Comparison of ENCODE assay signal across 8 cellular contexts in the genomic region with DNA sequence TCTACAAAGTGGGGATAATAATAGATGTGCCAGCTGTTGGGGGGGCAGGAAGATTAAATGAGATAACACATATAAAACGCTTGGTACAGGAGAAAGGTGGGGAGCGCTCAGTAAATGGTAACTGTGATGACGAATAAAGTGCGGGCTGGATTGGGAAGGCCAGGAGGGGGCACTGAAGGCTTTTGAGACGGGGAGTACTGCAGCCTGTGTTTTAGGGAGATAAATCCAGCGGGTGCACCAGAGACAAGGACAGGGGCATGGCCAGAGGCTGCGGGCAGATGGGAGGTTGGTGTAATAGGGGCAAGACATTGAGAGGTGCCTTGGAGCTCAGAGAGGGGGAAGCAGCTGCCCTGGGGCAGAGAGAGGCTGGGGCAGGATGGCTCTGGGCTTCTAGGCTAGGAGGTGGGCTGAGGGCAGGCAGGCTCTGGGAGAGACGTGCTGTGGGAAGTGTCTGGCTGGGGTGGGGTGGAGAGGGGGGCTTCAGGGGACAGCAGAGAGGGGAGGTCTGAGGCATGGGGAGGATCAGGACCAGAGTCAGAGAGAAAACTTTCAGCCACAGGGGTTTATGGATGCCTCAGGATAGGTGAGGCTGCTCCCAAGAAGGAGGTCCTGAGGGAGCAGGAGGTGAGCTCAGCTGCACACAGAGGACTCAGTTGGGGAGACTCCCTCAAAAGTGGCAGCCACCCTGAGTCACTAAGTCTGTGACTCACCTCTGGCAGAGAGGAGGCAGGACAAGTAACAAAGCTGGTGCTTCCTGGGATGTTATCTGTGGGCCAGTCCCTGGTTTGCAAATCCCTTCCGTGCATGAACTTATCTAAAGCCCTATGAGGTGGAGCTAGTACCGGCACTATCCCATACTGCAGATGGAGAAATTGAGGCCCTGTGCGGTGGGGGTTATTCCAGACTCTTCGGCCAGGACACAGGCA. TPM values are rescaled to one million over a fixed set of nuclear protein-coding genes. Genes with fewer than 3 reads are reported as not detected.
DNase-seq lines count a peak whose midpoint lies in the region; ATAC-seq, FAIRE-seq and TF ChIP-seq lines count a peak whose summit lies in the region.

No MANE protein-coding gene starts in this region.

- peaks cover 17 to 36% of the 10 kb centered on the region in 2 experiments; a peak in 4 of 5 replicates for H3K4me1 ChIP-seq in K562 (replicated peaks in 1 of 2; ENCODE audit: control insufficient read depth in 2 of 2, insufficient read depth in 2 of 2, low read length in 2 of 2)

- no peaks in the 10 kb centered on the region for H3K9me3 ChIP-seq in K562 (replicated peaks; ENCODE audit: control insufficient read depth, insufficient read depth, low read depth, low read length)

- TF ChIP-seq RAD21 in K562 (CRISPR knock-in tag; conservative IDR thresholded peaks at IDR 0.05 in 1 of 2, IDR thresholded peaks at IDR 0.05 in 1 of 2), result peak; percentile 39 to 58; a peak in 3 of 4 replicates

- H3K4me3 ChIP-seq in K562, result no peak overlapping the region

- no peak overlapping the region for H3K4me2 ChIP-seq in K562 (ENCODE audit: insufficient read depth, low read length)

- H3K27ac Mint-ChIP-seq in HFFc6 (peak overlapping the region; percentile 100), T-cell (peak overlapping the region; percentile 12 to 39)

- H3K27me3 Mint-ChIP-seq in HFFc6 (ENCODE audit: insufficient read depth) (peaks cover 6% of the 10 kb centered on the region; the same call in 1 of the 2 replicates), T-cell (no peaks in the 10 kb centered on the region)

- CTCF ChIA-PET in T-cell (lab: Charles Lee) (interaction anchor here (0.6 to 3.7 kb wide), 12 partner anchors 10 to 157 kb away, joined by 3 to 29 read pairs (median 4); no protein-coding TSS in a partner anchor), K562 (lab: Yijun Ruan, JAX; ENCODE audit: low intra/inter-chr PET ratio) (interaction anchor here (0.6 to 3.6 kb wide), 4 partner anchors 48 to 104 kb away, joined by 4 to 27 read pairs (median 11); no protein-coding TSS in a partner anchor)

- peak overlapping the region; percentile 84; the same call in 1 of the 2 replicates for H2AFZ ChIP-seq in K562 (ENCODE audit: low read depth, low read length)

- DNase-seq in ACHN (peak; percentile 87), HFFc6 (peak; percentile 95), T-cell (no peak), K562 (ENCODE audit: extremely low read depth in 1 of 4, low spot score in 3 of 4) (peak; percentile 55 to 72 (median 68)), kidney glomerular epithelial cell (lab: John Stamatoyannopoulos, UW) (peak; percentile 87)
- peak; percentile 29 for DNase-seq in stimulated activated CD8-positive, alpha-beta memory T cell treated with anti-CD3 and anti-CD28 coated beads, Interleukin-12 subunit alpha, Interleukin-12 subunit beta, amount 100 ng/mL, for 1 hour (ENCODE audit: low read depth)

- 18% methylated on average over 12 of the region's 12 CpGs for WGBS in K562 (ENCODE audit: insufficient coverage, low coverage, missing lambda C conversion rate)

- ATAC-seq in T-cell (replicated peaks in 1 of 4), result peak in 3 of 4 experiments; percentile 20 to 32 (median 26)
- peak; percentile 69 for ATAC-seq in K562
- no peak for ATAC-seq in HG02852 (IDR thresholded peaks at IDR 0.05; ENCODE audit: unreplicated experiment)
- no peak for ATAC-seq in GM18868 (IDR thresholded peaks at IDR 0.05; ENCODE audit: unreplicated experiment)

- POLR2A ChIA-PET in T-cell (lab: Charles Lee), result interaction anchor here in 1 of 2 donors (0.6 kb wide), 1 partner anchor 69 kb away, joined by 7 read pairs; no protein-coding TSS in a partner anchor
- POLR2A ChIA-PET in K562 (lab: Yijun Ruan, JAX), result interaction anchor here (0.7 to 1.2 kb wide), 5 partner anchors 17 to 180 kb away, joined by 3 to 5 read pairs (median 4); no protein-coding TSS in a partner anchor

- in situ Hi-C loops in ACHN (cut with HindIII; ENCODE audit: low pct_ligation_motif_present, low pct_unique_long_range_greater_than_20kb, low sequenced_read_pairs), result no loop called here
- in situ Hi-C loops in K562 (cut with MboI), result loop anchor here (5.0 kb wide), 1 partner anchor 61 kb away; no protein-coding TSS in a partner anchor

- no peaks in the 10 kb centered on the region for H4K20me1 ChIP-seq in K562 (replicated peaks; ENCODE audit: control insufficient read depth, insufficient read depth, low read length)

- FAIRE-seq in K562 (lab: Jason Lieb, UNC), result peak; percentile 80

- no peaks in the 10 kb centered on the region for H3K36me3 ChIP-seq in K562 (ENCODE audit: control insufficient read depth, insufficient read depth, low read length)

- intact Hi-C loops in K562 (cut with micrococcal nuclease), result loop anchor here (1.0 to 5.0 kb wide), 3 partner anchors 64 to 171 kb away; partner anchors contain the start of gene PDE6D

- H3K27me3 ChIP-seq in K562 (ENCODE audit: control insufficient read depth in 2 of 2, insufficient read depth in 2 of 2, low read length in 2 of 2), result peaks cover 0 to 4% of the 10 kb centered on the region in 2 experiments; a peak in 1 of 5 replicates

- H3K4me3 Mint-ChIP-seq in HFFc6 (peak overlapping the region; percentile 62), T-cell (peak overlapping the region in 2 of 3 donors; percentile 28 to 76)

- no peak for TF ChIP-seq POLR2A in K562 (conservative IDR thresholded peaks at IDR 0.05)

- no peaks in the 10 kb centered on the region for H3K79me2 ChIP-seq in K562 (ENCODE audit: control insufficient read depth, insufficient read depth, low read length)

- no peak overlapping the region for H3K27ac ChIP-seq in K562 (ENCODE audit: extremely low read depth, low read depth, low read length)

- H3K9me3 Mint-ChIP-seq in HFFc6 (no peaks in the 10 kb centered on the region), T-cell (no peaks in the 10 kb centered on the region)

- H3K4me1 Mint-ChIP-seq in HFFc6 (ENCODE audit: low read depth) (peaks cover 29% of the 10 kb centered on the region), T-cell (peaks cover 29 to 37% (median 32%) of the 10 kb centered on the region in 3 donors)

- peak overlapping the region in 1 of 2 experiments; percentile 77; a peak in 1 of 4 replicates for H3K9ac ChIP-seq in K562 (ENCODE audit: insufficient read depth in 1 of 2, low read depth in 2 of 2, low read length in 2 of 2)

- TF ChIP-seq CTCF in HFFc6 (IDR thresholded peaks at IDR 0.05), result no peak; the same call in none of the 2 replicates
- peak; percentile 53 to 62 (median 57) for TF ChIP-seq CTCF in K562 (IDR thresholded peaks at IDR 0.05 in 2 of 3, conservative IDR thresholded peaks at IDR 0.05 in 1 of 3; ENCODE audit: insufficient read depth in 2 of 3, low read depth in 1 of 3, low read length in 3 of 3)

- H3K36me3 Mint-ChIP-seq in HFFc6 (ENCODE audit: low read depth) (no peaks in the 10 kb centered on the region), T-cell (no peaks in the 10 kb centered on the region)

- no peak for TF ChIP-seq EP300 in K562 (IDR thresholded peaks at IDR 0.05; ENCODE audit: low read length)

- no TSS peak for BruUV-seq in K562 (replicated peaks; lab: Mats Ljungman, UMichigan)

- H3K9me1 ChIP-seq in K562 (ENCODE audit: control insufficient read depth, insufficient read depth, low read length), result no peaks in the 10 kb centered on the region

TF ChIP-seq in K562, 482 proteins besides CTCF, POLR2A, EP300 and RAD21 (continues in another document):
- TF ChIP-seq DPF2 (IDR thresholded peaks at IDR 0.05) (peak; percentile 67), CHD2 (IDR thresholded peaks at IDR 0.05; ENCODE audit: low read depth, low read length) (no peak), SMAD1 (IDR thresholded peaks at IDR 0.05; ENCODE audit: low read depth, low read length, partially characterized antibody) (no peak), ZNF431 (CRISPR knock-in tag; IDR thresholded peaks at IDR 0.05) (no peak), DMBX1 (CRISPR knock-in tag; IDR thresholded peaks at IDR 0.05; ENCODE audit: borderline replicate concordance) (no peak), C11orf30 (IDR thresholded peaks at IDR 0.05; ENCODE audit: low read depth) (no peak), ARID1B (IDR thresholded peaks at IDR 0.05) (peak; percentile 41; the same call in 1 of the 2 replicates), FIP1L1 (IDR thresholded peaks at IDR 0.05; ENCODE audit: low read depth, low read length, poor library complexity, severe bottlenecking) (no peak)
- TF ChIP-seq, protein P1, sequence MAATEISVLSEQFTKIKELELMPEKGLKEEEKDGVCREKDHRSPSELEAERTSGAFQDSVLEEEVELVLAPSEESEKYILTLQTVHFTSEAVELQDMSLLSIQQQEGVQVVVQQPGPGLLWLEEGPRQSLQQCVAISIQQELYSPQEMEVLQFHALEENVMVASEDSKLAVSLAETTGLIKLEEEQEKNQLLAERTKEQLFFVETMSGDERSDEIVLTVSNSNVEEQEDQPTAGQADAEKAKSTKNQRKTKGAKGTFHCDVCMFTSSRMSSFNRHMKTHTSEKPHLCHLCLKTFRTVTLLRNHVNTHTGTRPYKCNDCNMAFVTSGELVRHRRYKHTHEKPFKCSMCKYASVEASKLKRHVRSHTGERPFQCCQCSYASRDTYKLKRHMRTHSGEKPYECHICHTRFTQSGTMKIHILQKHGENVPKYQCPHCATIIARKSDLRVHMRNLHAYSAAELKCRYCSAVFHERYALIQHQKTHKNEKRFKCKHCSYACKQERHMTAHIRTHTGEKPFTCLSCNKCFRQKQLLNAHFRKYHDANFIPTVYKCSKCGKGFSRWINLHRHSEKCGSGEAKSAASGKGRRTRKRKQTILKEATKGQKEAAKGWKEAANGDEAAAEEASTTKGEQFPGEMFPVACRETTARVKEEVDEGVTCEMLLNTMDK (IDR thresholded peaks at IDR 0.05; ENCODE audit: borderline replicate concordance, insufficient read depth, low read depth, low read length, poor library complexity, severe bottlenecking), result no peak

RNA-seq across cellular contexts. Expression of gene TEX44, which starts 18.9 kb away (rescaled TPM):
- total RNA-seq in HFFc6 (2021; fragmentation: NEBNext Ultra II Directional; extraction: Animal tissue kit (Norgen Biotek cat#: 25700)), result not detected
- total RNA-seq in T-cell, result not detected
- not detected in 2 replicates for total RNA-seq in K562 (2011; cell fraction: chromatin; rRNA removed; ENCODE audit: low replicate concordance)
- not detected in 2 replicates for total RNA-seq in K562 (2011; cell fraction: nucleolus; rRNA removed)
- total RNA-seq in K562 (2011; cell fraction: nucleoplasm; rRNA removed), result not detected in 2 replicates
- total RNA-seq in K562 (2014; rRNA removed), result not detected in 2 replicates
- total RNA-seq in K562 (2014; rRNA removed; fragmentation: Illumina TruSeq; extraction: Trizol), result not detected in 2 replicates
- total RNA-seq in K562 (2015; rRNA removed; fragmentation: Illumina TruSeq; extraction: Trizol), result not detected in 2 replicates
- not detected in 2 replicates for total RNA-seq in K562 (2021)
- not detected in 2 replicates for polyA plus RNA-seq in K562 (2011; rRNA removed)
- not detected in 2 replicates for polyA plus RNA-seq in K562 (2011; cell fraction: cytosol; rRNA removed)
- not detected in 2 replicates for polyA plus RNA-seq in K562 (2011; cell fraction: nucleus; rRNA removed)
- polyA plus RNA-seq in K562 (2012), result not detected in 2 replicates
- not detected in 2 replicates for polyA plus RNA-seq in K562 (2014; fragmentation: Illumina TruSeq; extraction: Trizol)
- not detected for polyA plus RNA-seq in K562 (2014; fragmentation: Nextera tagmentation; extraction: Ambion mirVana)
- not detected in 2 replicates for polyA plus RNA-seq in K562 (2014; rRNA removed)
- polyA minus RNA-seq in K562 (2011; rRNA and poly(A)+ RNA removed), result not detected in 2 replicates
- not detected in 2 replicates for polyA minus RNA-seq in K562 (2011; cell fraction: cytosol; rRNA and poly(A)+ RNA removed)
- polyA minus RNA-seq in K562 (2011; cell fraction: nucleus; rRNA and poly(A)+ RNA removed), result not detected in 2 replicates

Comparison
In these comparisons a context has a peak if more than half of its experiments do, and no peak if none do; other contexts are left out.
1. DNase-seq: peak in ACHN (single experiment), HFFc6 (single experiment), K562 (4 of 4), kidney glomerular epithelial cell (single experiment) and stimulated activated CD8-positive, alpha-beta memory T cell treated with anti-CD3 and anti-CD28 coated beads, Interleukin-12 subunit alpha, Interleukin-12 subunit beta, amount 100 ng/mL, for 1 hour (single experiment); none in T-cell (0 of 34).
2. ATAC-seq: peak in T-cell (3 of 4) and K562 (single experiment); none in HG02852 (single experiment) and GM18868 (single experiment).